ENCODE assay signal across 1 cellular context in the genomic region with DNA sequence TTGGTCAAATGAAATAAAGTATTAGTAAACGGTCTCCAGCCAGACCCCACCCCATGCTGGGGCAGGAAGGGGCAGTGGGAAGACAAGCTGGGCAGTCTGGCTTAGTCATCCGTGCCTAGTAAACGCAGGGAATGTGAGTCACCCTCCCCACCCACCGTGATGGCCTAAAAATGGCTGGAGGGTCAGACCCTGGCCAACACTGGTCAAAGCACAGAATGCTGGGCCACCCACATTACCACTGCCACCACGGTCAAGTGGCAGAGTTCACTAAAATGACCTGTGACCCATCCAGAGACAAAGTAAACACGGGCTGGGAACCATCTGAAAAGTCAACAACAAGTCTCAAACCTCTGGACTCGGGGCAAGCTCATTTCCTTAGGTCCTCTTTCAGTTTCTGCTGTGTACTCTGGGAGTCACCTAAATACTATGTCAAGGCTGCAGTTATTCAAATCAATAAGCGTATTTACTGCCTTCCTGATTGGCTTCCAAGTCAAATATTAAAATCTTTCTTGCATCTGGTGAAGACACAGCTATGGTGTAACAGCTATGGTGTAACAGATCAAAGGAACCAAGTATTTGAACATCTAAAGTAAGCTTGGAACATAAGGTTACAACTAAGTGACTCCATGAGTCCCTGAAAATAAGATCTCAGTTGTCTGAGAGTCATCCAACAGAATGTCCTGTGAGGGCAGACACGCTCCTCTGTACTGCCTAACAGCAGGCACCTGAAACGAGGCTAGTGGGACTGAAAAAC.
TF ChIP-seq lines count a peak whose summit lies in the region.

No MANE protein-coding gene starts in this region.

TF ChIP-seq in A549, 52 proteins besides CTCF, POLR2A, EP300 and RAD21 (continued from another document):
- TF ChIP-seq MYC (IDR thresholded peaks at IDR 0.05; ENCODE audit: borderline replicate concordance, low read length) (no peak), BHLHE40 (IDR thresholded peaks at IDR 0.05; ENCODE audit: low read depth, low read length) (no peak), NR3C1 (IDR thresholded peaks at IDR 0.05) (no peak), CBX8 (IDR thresholded peaks at IDR 0.05) (no peak), FOXS1 (CRISPR knock-in tag; IDR thresholded peaks at IDR 0.05) (no peak), FOSB (CRISPR knock-in tag; IDR thresholded peaks at IDR 0.05) (no peak), JUNB (IDR thresholded peaks at IDR 0.05) (peak; percentile 87), ZC3H11A (IDR thresholded peaks at IDR 0.05) (no peak), RFX5 (IDR thresholded peaks at IDR 0.05) (no peak), NFE2L2 (conservative IDR thresholded peaks at IDR 0.05; ENCODE audit: low read length) (no peak), EHF (CRISPR knock-in tag; IDR thresholded peaks at IDR 0.05) (no peak), EHMT2 (IDR thresholded peaks at IDR 0.05; ENCODE audit: low read depth) (no peak), TFCP2L1 (CRISPR knock-in tag; IDR thresholded peaks at IDR 0.05) (no peak), HOXB13 (CRISPR knock-in tag; IDR thresholded peaks at IDR 0.05; ENCODE audit: low read depth) (no peak), PHF8 (IDR thresholded peaks at IDR 0.05; ENCODE audit: borderline replicate concordance, low read depth) (no peak), CBX2 (IDR thresholded peaks at IDR 0.05; ENCODE audit: borderline replicate concordance, low read depth) (no peak), FOSL2 (IDR thresholded peaks at IDR 0.05) (peak; percentile 81), FOSL2 (CRISPR knock-in tag; IDR thresholded peaks at IDR 0.05) (peak; percentile 94), RCOR1 (IDR thresholded peaks at IDR 0.05; ENCODE audit: low read depth, low read length) (no peak), HOXA7 (CRISPR knock-in tag; IDR thresholded peaks at IDR 0.05) (no peak), HDAC2 (IDR thresholded peaks at IDR 0.05) (no peak), ZFP36 (IDR thresholded peaks at IDR 0.05; ENCODE audit: borderline replicate concordance, partially characterized antibody) (no peak), SREBF2 (IDR thresholded peaks at IDR 0.05) (no peak), JUN (IDR thresholded peaks at IDR 0.05) (peak; percentile 79 to 80; a peak in 4 of 5 replicates), SMC3 (IDR thresholded peaks at IDR 0.05) (no peak), CEBPB (IDR thresholded peaks at IDR 0.05) (peak; percentile 89 to 94), CHD4 (IDR thresholded peaks at IDR 0.05; ENCODE audit: borderline replicate concordance) (no peak), KDM1A (IDR thresholded peaks at IDR 0.05; ENCODE audit: low read depth) (no peak), RARB (CRISPR knock-in tag; IDR thresholded peaks at IDR 0.05) (no peak), MAZ (IDR thresholded peaks at IDR 0.05; ENCODE audit: borderline replicate concordance, low read depth, low read length) (no peak), RNF2 (IDR thresholded peaks at IDR 0.05; ENCODE audit: borderline replicate concordance, low read depth) (no peak), CHD2 (IDR thresholded peaks at IDR 0.05; ENCODE audit: low read length, partially characterized antibody) (no peak)
- TF ChIP-seq, protein P1, sequence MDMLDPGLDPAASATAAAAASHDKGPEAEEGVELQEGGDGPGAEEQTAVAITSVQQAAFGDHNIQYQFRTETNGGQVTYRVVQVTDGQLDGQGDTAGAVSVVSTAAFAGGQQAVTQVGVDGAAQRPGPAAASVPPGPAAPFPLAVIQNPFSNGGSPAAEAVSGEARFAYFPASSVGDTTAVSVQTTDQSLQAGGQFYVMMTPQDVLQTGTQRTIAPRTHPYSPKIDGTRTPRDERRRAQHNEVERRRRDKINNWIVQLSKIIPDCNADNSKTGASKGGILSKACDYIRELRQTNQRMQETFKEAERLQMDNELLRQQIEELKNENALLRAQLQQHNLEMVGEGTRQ (IDR thresholded peaks at IDR 0.05) = no peak
- TF ChIP-seq, protein P2, sequence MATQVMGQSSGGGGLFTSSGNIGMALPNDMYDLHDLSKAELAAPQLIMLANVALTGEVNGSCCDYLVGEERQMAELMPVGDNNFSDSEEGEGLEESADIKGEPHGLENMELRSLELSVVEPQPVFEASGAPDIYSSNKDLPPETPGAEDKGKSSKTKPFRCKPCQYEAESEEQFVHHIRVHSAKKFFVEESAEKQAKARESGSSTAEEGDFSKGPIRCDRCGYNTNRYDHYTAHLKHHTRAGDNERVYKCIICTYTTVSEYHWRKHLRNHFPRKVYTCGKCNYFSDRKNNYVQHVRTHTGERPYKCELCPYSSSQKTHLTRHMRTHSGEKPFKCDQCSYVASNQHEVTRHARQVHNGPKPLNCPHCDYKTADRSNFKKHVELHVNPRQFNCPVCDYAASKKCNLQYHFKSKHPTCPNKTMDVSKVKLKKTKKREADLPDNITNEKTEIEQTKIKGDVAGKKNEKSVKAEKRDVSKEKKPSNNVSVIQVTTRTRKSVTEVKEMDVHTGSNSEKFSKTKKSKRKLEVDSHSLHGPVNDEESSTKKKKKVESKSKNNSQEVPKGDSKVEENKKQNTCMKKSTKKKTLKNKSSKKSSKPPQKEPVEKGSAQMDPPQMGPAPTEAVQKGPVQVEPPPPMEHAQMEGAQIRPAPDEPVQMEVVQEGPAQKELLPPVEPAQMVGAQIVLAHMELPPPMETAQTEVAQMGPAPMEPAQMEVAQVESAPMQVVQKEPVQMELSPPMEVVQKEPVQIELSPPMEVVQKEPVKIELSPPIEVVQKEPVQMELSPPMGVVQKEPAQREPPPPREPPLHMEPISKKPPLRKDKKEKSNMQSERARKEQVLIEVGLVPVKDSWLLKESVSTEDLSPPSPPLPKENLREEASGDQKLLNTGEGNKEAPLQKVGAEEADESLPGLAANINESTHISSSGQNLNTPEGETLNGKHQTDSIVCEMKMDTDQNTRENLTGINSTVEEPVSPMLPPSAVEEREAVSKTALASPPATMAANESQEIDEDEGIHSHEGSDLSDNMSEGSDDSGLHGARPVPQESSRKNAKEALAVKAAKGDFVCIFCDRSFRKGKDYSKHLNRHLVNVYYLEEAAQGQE (IDR thresholded peaks at IDR 0.05) = no peak
- TF ChIP-seq, protein P3, sequence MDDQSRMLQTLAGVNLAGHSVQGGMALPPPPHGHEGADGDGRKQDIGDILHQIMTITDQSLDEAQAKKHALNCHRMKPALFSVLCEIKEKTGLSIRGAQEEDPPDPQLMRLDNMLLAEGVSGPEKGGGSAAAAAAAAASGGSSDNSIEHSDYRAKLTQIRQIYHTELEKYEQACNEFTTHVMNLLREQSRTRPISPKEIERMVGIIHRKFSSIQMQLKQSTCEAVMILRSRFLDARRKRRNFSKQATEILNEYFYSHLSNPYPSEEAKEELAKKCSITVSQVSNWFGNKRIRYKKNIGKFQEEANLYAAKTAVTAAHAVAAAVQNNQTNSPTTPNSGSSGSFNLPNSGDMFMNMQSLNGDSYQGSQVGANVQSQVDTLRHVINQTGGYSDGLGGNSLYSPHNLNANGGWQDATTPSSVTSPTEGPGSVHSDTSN (IDR thresholded peaks at IDR 0.05) = no peak
- TF ChIP-seq, protein P4, sequence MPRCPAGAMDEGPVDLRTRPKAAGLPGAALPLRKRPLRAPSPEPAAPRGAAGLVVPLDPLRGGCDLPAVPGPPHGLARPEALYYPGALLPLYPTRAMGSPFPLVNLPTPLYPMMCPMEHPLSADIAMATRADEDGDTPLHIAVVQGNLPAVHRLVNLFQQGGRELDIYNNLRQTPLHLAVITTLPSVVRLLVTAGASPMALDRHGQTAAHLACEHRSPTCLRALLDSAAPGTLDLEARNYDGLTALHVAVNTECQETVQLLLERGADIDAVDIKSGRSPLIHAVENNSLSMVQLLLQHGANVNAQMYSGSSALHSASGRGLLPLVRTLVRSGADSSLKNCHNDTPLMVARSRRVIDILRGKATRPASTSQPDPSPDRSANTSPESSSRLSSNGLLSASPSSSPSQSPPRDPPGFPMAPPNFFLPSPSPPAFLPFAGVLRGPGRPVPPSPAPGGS (IDR thresholded peaks at IDR 0.05) = peak; percentile 73; the same call in 2 of the 3 replicates
- TF ChIP-seq, protein P5, sequence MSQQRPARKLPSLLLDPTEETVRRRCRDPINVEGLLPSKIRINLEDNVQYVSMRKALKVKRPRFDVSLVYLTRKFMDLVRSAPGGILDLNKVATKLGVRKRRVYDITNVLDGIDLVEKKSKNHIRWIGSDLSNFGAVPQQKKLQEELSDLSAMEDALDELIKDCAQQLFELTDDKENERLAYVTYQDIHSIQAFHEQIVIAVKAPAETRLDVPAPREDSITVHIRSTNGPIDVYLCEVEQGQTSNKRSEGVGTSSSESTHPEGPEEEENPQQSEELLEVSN (IDR thresholded peaks at IDR 0.05; ENCODE audit: borderline replicate concordance, low read depth) = no peak
- TF ChIP-seq, protein P6, sequence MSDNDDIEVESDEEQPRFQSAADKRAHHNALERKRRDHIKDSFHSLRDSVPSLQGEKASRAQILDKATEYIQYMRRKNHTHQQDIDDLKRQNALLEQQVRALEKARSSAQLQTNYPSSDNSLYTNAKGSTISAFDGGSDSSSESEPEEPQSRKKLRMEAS (IDR thresholded peaks at IDR 0.05) = peak; percentile 54
- TF ChIP-seq, protein P7, sequence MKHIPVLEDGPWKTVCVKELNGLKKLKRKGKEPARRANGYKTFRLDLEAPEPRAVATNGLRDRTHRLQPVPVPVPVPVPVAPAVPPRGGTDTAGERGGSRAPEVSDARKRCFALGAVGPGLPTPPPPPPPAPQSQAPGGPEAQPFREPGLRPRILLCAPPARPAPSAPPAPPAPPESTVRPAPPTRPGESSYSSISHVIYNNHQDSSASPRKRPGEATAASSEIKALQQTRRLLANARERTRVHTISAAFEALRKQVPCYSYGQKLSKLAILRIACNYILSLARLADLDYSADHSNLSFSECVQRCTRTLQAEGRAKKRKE (CRISPR knock-in tag; IDR thresholded peaks at IDR 0.05; ENCODE audit: low read depth) = no peak
